Comparison of ENCODE assay signal across 9 cellular contexts in genomic region chr11:62538470-62539237, GRCh38. TPM values are rescaled to one million over a fixed set of nuclear protein-coding genes. Genes with fewer than 3 reads are reported as not detected.
A peak's percentile ranks its signal among the peaks of the same experiment; 100 is the strongest.
DNase-seq lines count a peak whose midpoint lies in the region; ATAC-seq and TF ChIP-seq lines count a peak whose summit lies in the region.
"Had no signal": no experiment of that assay in that cellular context is flagged by ENCODE, and none has a peak within 500 bp of the region (broad histone marks: within the 10 kb centered on the region; RNA-seq: fewer than 3 reads in every experiment).

No MANE protein-coding gene starts in this region.

- no peak for DNase-seq in CD14-positive monocyte (ENCODE audit: low spot score)
- DNase-seq in NCI-H146 (lab: John Stamatoyannopoulos, UW): peak; percentile 75
- no peak for DNase-seq in coronary artery (ENCODE audit: low spot score)
- DNase-seq in osteocyte (ENCODE audit: extremely low spot score, unreplicated experiment): no peak
- no peak for DNase-seq in activated CD4-positive, CD25-positive, alpha-beta regulatory T cell treated with anti-CD3 and anti-CD28 coated beads, Interleukin-2, amount 50 U/mL, for 72 hours
- DNase-seq: OCI-M1 had no signal

- H3K4me3 Mint-ChIP-seq in CD14-positive monocyte (no peak overlapping the region), osteocyte (ENCODE audit: unreplicated experiment) (peak overlapping the region; percentile 62)

- peak overlapping the region; percentile 25 to 80 for H3K27ac ChIP-seq in coronary artery

- H3K27me3 Mint-ChIP-seq in CD14-positive monocyte (ENCODE audit: low read depth in 3 of 3): peaks cover 0 to 4% (median 0%) of the 10 kb centered on the region in 3 donors
- H3K27me3 Mint-ChIP-seq in osteocyte (ENCODE audit: unreplicated experiment): no peaks in the 10 kb centered on the region

- intact Hi-C loops in CD14-positive monocyte (cut with micrococcal nuclease): no loop called here

- H3K36me3 Mint-ChIP-seq in CD14-positive monocyte (peaks cover 36 to 66% of the 10 kb centered on the region in 2 donors), osteocyte (ENCODE audit: unreplicated experiment) (peaks cover 19% of the 10 kb centered on the region)

- peak overlapping the region; percentile 99 for H3K4me3 ChIP-seq in coronary artery

- no peak for TF ChIP-seq CTCF in CD14-positive monocyte (IDR thresholded peaks at IDR 0.05)
- no peak for TF ChIP-seq CTCF in coronary artery (IDR thresholded peaks at IDR 0.05)
- TF ChIP-seq CTCF in osteocyte (IDR thresholded peaks at IDR 0.05): no peak

- H3K27ac Mint-ChIP-seq in CD14-positive monocyte: peak overlapping the region; percentile 72 to 93 (median 77)
- peak overlapping the region; percentile 79 for H3K27ac Mint-ChIP-seq in osteocyte (ENCODE audit: unreplicated experiment)

- ATAC-seq in GM21529 (IDR thresholded peaks at IDR 0.05; ENCODE audit: unreplicated experiment) (no peak), GM21381 (IDR thresholded peaks at IDR 0.05; ENCODE audit: unreplicated experiment) (no peak), HG03025 (IDR thresholded peaks at IDR 0.05; ENCODE audit: low FRiP score, unreplicated experiment) (no peak)

- H3K9me3 Mint-ChIP-seq in CD14-positive monocyte (peaks cover 0 to 2% (median 0%) of the 10 kb centered on the region in 7 donors), osteocyte (ENCODE audit: unreplicated experiment) (no peaks in the 10 kb centered on the region)

- H3K4me1 Mint-ChIP-seq in CD14-positive monocyte: peaks cover 56% of the 10 kb centered on the region
- H3K4me1 Mint-ChIP-seq in osteocyte (ENCODE audit: unreplicated experiment): peaks cover 75% of the 10 kb centered on the region

RNA-seq across cellular contexts. Expression of gene AHNAK, which starts 8.0 kb away (rescaled TPM):
- polyA plus RNA-seq in CD14-positive monocyte: 100 to 1,000 TPM in 1 of 2 donors, 10 to 100 TPM in 1; 80.0 to 103 TPM
- total RNA-seq in osteocyte: 462 and 503 TPM in 2 replicates

RNA-seq across cellular contexts. Expression of gene EEF1G, which starts 35.0 kb away (rescaled TPM):
- 100 to 1,000 TPM; 490 to 491 TPM for polyA plus RNA-seq in CD14-positive monocyte
- total RNA-seq in osteocyte: 1,404 TPM in 2 replicates

RNA-seq across cellular contexts. Expression of gene TUT1, which starts 52.7 kb away (rescaled TPM):
- polyA plus RNA-seq in CD14-positive monocyte: 1 to 10 TPM; 1.8 to 2.1 TPM
- 12.7 and 15.6 TPM in 2 replicates for total RNA-seq in osteocyte
